Comparison of ENCODE assay signal across 1 cellular context in genomic region chr2:201182650-201183372, GRCh38.
TF ChIP-seq lines count a peak whose summit lies in the region.

Gene CASP10 (plus strand): TSS chr2:201183141. CDS start chr2:201185778, 2,637 bp downstream.

TF ChIP-seq in HEK293, 187 proteins besides CTCF, POLR2A, EP300 and RAD21 (continued from another document):
- no peak for TF ChIP-seq ZBTB1 (tag by site-specific recombination; IDR thresholded peaks at IDR 0.05)
- peak; percentile 73 for TF ChIP-seq IKZF3 (tag by site-specific recombination; IDR thresholded peaks at IDR 0.05)
- TF ChIP-seq ZNF148 (tag by site-specific recombination; IDR thresholded peaks at IDR 0.05; ENCODE audit: borderline replicate concordance): no peak
- no peak for TF ChIP-seq ZNF214 (tag by site-specific recombination; IDR thresholded peaks at IDR 0.05; ENCODE audit: borderline replicate concordance)
- TF ChIP-seq HOXC10 (CRISPR knock-in tag; IDR thresholded peaks at IDR 0.05): no peak
- TF ChIP-seq ZBTB17 (tag by site-specific recombination; IDR thresholded peaks at IDR 0.05): 0 out of 2 replicates have a peak, but pooled peaks have one; percentile 23
- TF ChIP-seq ZNF112 (tag by site-specific recombination; IDR thresholded peaks at IDR 0.05): no peak
- TF ChIP-seq GLIS1 (tag by site-specific recombination; IDR thresholded peaks at IDR 0.05): no peak
- TF ChIP-seq ZNF202 (tag by site-specific recombination; IDR thresholded peaks at IDR 0.05; ENCODE audit: borderline replicate concordance): no peak
- TF ChIP-seq ZNF366 (tag by site-specific recombination; conservative IDR thresholded peaks at IDR 0.05): peak; percentile 57; the same call in 1 of the 2 replicates
- peak; percentile 5; the same call in 1 of the 2 replicates for TF ChIP-seq PRDM1 (tag by site-specific recombination; IDR thresholded peaks at IDR 0.05)
- TF ChIP-seq FEZF1 (tag by site-specific recombination; IDR thresholded peaks at IDR 0.05): 0 out of 2 replicates have a peak, but pooled peaks have one; percentile 21
- TF ChIP-seq TCF7L2 (IDR thresholded peaks at IDR 0.05; ENCODE audit: borderline replicate concordance, low read depth, low read length): no peak
- TF ChIP-seq ZFP3 (tag by site-specific recombination; IDR thresholded peaks at IDR 0.05; ENCODE audit: low read depth): no peak
- TF ChIP-seq PBX3 (CRISPR knock-in tag; IDR thresholded peaks at IDR 0.05): no peak
- TF ChIP-seq ZNF16 (tag by site-specific recombination; IDR thresholded peaks at IDR 0.05; ENCODE audit: low read depth): no peak
- no peak for TF ChIP-seq ZNF530 (tag by site-specific recombination; IDR thresholded peaks at IDR 0.05; ENCODE audit: low read depth)
- TF ChIP-seq ZNF544 (tag by site-specific recombination; IDR thresholded peaks at IDR 0.05): no peak
- peak; percentile 66 for TF ChIP-seq ATF2 (tag by site-specific recombination; IDR thresholded peaks at IDR 0.05; ENCODE audit: low read depth)
- TF ChIP-seq ZNF692 (tag by site-specific recombination; IDR thresholded peaks at IDR 0.05): no peak
- TF ChIP-seq ZNF18 (tag by site-specific recombination; IDR thresholded peaks at IDR 0.05): no peak
- no peak for TF ChIP-seq ELK4 (IDR thresholded peaks at IDR 0.05; ENCODE audit: borderline replicate concordance, low read depth, low read length)
- no peak for TF ChIP-seq HOXD13 (CRISPR knock-in tag; IDR thresholded peaks at IDR 0.05; ENCODE audit: borderline replicate concordance)
- 0 out of 2 replicates have a peak, but pooled peaks have one; percentile 44 for TF ChIP-seq ZBTB21 (tag by site-specific recombination; IDR thresholded peaks at IDR 0.05)
- TF ChIP-seq ZNF221 (tag by site-specific recombination; IDR thresholded peaks at IDR 0.05; ENCODE audit: borderline replicate concordance): no peak
- no peak for TF ChIP-seq YY2 (tag by site-specific recombination; IDR thresholded peaks at IDR 0.05)
- TF ChIP-seq ZNF488 (tag by site-specific recombination; IDR thresholded peaks at IDR 0.05): no peak
- no peak for TF ChIP-seq INSM2 (tag by site-specific recombination; IDR thresholded peaks at IDR 0.05)
- no peak for TF ChIP-seq GLI2 (tag by site-specific recombination; IDR thresholded peaks at IDR 0.05; ENCODE audit: borderline replicate concordance, low read depth)
- TF ChIP-seq ZNF677 (tag by site-specific recombination; IDR thresholded peaks at IDR 0.05): no peak
- no peak for TF ChIP-seq ZNF792 (tag by site-specific recombination; IDR thresholded peaks at IDR 0.05)
- no peak for TF ChIP-seq ZNF24 (tag by site-specific recombination; IDR thresholded peaks at IDR 0.05)
- no peak for TF ChIP-seq ZNF514 (tag by site-specific recombination; IDR thresholded peaks at IDR 0.05)
- peak; percentile 61 for TF ChIP-seq ZNF335 (tag by site-specific recombination; conservative IDR thresholded peaks at IDR 0.05)
- TF ChIP-seq KLF1 (tag by site-specific recombination; IDR thresholded peaks at IDR 0.05): no peak
- TF ChIP-seq TSHZ1 (tag by site-specific recombination; IDR thresholded peaks at IDR 0.05; ENCODE audit: borderline replicate concordance): peak; percentile 44; the same call in 1 of the 2 replicates
- peak; percentile 96 for TF ChIP-seq ZXDB (tag by site-specific recombination; IDR thresholded peaks at IDR 0.05)
- no peak for TF ChIP-seq ZNF157 (tag by site-specific recombination; IDR thresholded peaks at IDR 0.05)
